In genomic region chr1:204398197-204399125, GRCh38 we compare ENCODE assay signal across 9 cellular contexts. TPM values are rescaled to one million over a fixed set of nuclear protein-coding genes. Genes with fewer than 3 reads are reported as not detected.
DNase-seq lines count a peak whose midpoint lies in the region; ATAC-seq and TF ChIP-seq lines count a peak whose summit lies in the region.
"Had no signal": no experiment of that assay in that cellular context is flagged by ENCODE, and none has a peak within 500 bp of the region (broad histone marks: within the 10 kb centered on the region; RNA-seq: fewer than 3 reads in every experiment).

No MANE protein-coding gene starts in this region.

- intact Hi-C loops in dorsolateral prefrontal cortex (cut with DNase I) (no loop called here), lower lobe of right lung (cut with DNase I) (no loop called here)

- H3K4me1 ChIP-seq in lower lobe of right lung = peaks cover 5% of the 10 kb centered on the region

- no peaks in the 10 kb centered on the region for H3K27me3 ChIP-seq in dorsolateral prefrontal cortex
- no peaks in the 10 kb centered on the region for H3K27me3 ChIP-seq in lower lobe of right lung (ENCODE audit: low read depth)

- peaks cover 50% of the 10 kb centered on the region for H3K36me3 ChIP-seq in lower lobe of right lung

- H3K27ac ChIP-seq in dorsolateral prefrontal cortex = peak overlapping the region in 44 of 59 donors; percentile 5 to 75 (median 54)
- H3K27ac ChIP-seq in lower lobe of right lung = peak overlapping the region; percentile 55

- H3K9me3 ChIP-seq in lower lobe of right lung = no peaks in the 10 kb centered on the region

- peak; percentile 80 for TF ChIP-seq CTCF in AG09319 (IDR thresholded peaks at IDR 0.05; ENCODE audit: low read depth, low read length)
- TF ChIP-seq CTCF in WI38 (IDR thresholded peaks at IDR 0.05; ENCODE audit: low read depth, low read length) = peak; percentile 58
- TF ChIP-seq CTCF in dorsolateral prefrontal cortex (IDR thresholded peaks at IDR 0.05 in 54 of 56, conservative IDR thresholded peaks at IDR 0.05 in 2 of 56; ENCODE audit: low read depth in 1 of 56, partially characterized antibody in 56 of 56) = peak; percentile 69 to 93 (median 86)
- TF ChIP-seq CTCF in lower lobe of right lung (IDR thresholded peaks at IDR 0.05) = peak; percentile 82

- H3K4me3 ChIP-seq in WI38 (ENCODE audit: low read depth, low read length) = no peak overlapping the region
- no peak overlapping the region for H3K4me3 ChIP-seq in dorsolateral prefrontal cortex
- H3K4me3 ChIP-seq in lower lobe of right lung = no peak overlapping the region
- H3K4me3 ChIP-seq: skin epidermis had no signal

- DNase-seq in AG09319 (ENCODE audit: extremely low read depth, low read depth) = no peak
- peak; percentile 88 for DNase-seq in NCI-H345 treated with DMSO at 0.1 percent for 48 hours (lab: John Stamatoyannopoulos, UW; ENCODE audit: unreplicated experiment)
- peak in 4 of 10 donors; percentile 19 to 63 (median 49) for DNase-seq in dorsolateral prefrontal cortex
- DNase-seq in lower lobe of right lung = peak; percentile 75
- DNase-seq in superior temporal gyrus (ENCODE audit: extremely low spot score) = peak; percentile 88

- ATAC-seq in GM18511 (IDR thresholded peaks at IDR 0.05; ENCODE audit: unreplicated experiment) (peak; percentile 75), HG03432 (IDR thresholded peaks at IDR 0.05; ENCODE audit: unreplicated experiment) (peak; percentile 68), lower lobe of right lung (peak; percentile 92 to 97)

RNA-seq across cellular contexts. Expression of gene PPP1R15B, which starts 13.2 kb away (rescaled TPM):
- total RNA-seq in dorsolateral prefrontal cortex (10 to 100 TPM; 26.2 to 55.9 (median 35.6) TPM), lower lobe of right lung (45.3 TPM)

RNA-seq across cellular contexts. Expression of gene PLEKHA6, which starts 38.7 kb away (rescaled TPM):
- total RNA-seq in dorsolateral prefrontal cortex (100 to 1,000 TPM in 47 of 120 experiments, 10 to 100 TPM in 73; 49.5 to 154 (median 97.2) TPM), lower lobe of right lung (7.6 TPM)
